In the genomic region with DNA sequence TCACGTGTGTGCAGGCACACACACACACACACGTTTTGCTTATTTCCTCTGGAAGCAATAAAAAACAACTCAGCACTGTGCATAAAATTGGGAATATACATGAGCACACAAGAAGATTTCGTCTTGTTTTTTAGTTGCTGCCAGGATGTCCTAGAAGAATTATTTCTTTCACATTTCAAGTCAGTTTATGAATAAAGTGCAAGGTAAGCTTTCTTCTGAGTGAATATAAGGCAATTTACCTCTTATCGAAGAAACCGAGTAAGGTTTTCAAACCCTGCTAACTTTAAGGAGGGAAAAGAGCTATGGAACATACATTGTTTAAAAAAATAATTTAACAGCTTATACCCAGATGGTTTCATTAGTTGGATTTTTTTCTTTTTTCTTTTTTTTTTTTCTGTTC, we compare ENCODE assay signal across 1 cellular context.
A peak's percentile ranks its signal among the peaks of the same experiment; 100 is the strongest.
TF ChIP-seq lines count a peak whose summit lies in the region.

No MANE protein-coding gene starts in this region.

TF ChIP-seq in A549, 52 proteins besides CTCF, POLR2A, EP300 and RAD21 (continued from another document):
- TF ChIP-seq, protein P1, sequence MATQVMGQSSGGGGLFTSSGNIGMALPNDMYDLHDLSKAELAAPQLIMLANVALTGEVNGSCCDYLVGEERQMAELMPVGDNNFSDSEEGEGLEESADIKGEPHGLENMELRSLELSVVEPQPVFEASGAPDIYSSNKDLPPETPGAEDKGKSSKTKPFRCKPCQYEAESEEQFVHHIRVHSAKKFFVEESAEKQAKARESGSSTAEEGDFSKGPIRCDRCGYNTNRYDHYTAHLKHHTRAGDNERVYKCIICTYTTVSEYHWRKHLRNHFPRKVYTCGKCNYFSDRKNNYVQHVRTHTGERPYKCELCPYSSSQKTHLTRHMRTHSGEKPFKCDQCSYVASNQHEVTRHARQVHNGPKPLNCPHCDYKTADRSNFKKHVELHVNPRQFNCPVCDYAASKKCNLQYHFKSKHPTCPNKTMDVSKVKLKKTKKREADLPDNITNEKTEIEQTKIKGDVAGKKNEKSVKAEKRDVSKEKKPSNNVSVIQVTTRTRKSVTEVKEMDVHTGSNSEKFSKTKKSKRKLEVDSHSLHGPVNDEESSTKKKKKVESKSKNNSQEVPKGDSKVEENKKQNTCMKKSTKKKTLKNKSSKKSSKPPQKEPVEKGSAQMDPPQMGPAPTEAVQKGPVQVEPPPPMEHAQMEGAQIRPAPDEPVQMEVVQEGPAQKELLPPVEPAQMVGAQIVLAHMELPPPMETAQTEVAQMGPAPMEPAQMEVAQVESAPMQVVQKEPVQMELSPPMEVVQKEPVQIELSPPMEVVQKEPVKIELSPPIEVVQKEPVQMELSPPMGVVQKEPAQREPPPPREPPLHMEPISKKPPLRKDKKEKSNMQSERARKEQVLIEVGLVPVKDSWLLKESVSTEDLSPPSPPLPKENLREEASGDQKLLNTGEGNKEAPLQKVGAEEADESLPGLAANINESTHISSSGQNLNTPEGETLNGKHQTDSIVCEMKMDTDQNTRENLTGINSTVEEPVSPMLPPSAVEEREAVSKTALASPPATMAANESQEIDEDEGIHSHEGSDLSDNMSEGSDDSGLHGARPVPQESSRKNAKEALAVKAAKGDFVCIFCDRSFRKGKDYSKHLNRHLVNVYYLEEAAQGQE (IDR thresholded peaks at IDR 0.05), result no peak
- TF ChIP-seq MAFK (IDR thresholded peaks at IDR 0.05; ENCODE audit: partially characterized antibody), result peak; percentile 62
